22 cellular contexts compared by ENCODE assay signal in the genomic region with DNA sequence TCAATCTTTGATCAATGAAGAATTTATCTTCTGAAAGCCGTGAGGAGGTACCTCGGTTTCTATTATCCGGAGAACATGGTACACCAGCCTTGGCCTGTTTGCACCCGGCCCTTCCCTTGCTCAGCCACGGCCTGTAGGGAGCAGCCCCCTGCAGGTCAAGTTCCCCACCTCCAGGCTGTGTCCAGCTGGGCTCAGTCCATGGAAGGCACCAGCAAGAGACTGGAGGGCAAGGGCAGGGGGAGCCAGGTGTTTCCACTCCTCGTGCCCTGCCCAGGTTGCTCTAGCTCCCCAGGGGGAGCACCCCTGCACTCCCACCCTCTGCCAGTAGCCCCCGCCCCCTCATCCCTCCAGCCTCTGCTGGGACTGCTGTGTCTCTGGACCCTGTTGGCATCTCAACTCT.
"Had no signal": no experiment of that assay in that cellular context is flagged by ENCODE, and none has a peak within 500 bp of the region (broad histone marks: within the 10 kb centered on the region; RNA-seq: fewer than 3 reads in every experiment).

No MANE protein-coding gene starts in this region.

- ATAC-seq: foreskin keratinocyte; left cardiac atrium; left ventricle myocardium superior; right cardiac atrium; stimulated activated effector memory CD8-positive, alpha-beta T cell treated with anti-CD3 and anti-CD28 coated beads, Interleukin-12 subunit alpha, Interleukin-12 subunit beta, amount 100 ng/mL, for 72 hours; stimulated activated naive CD8-positive, alpha-beta T cell treated with anti-CD3 and anti-CD28 coated beads, Interleukin-15, Interleukin-2, amounts not matched to agents 100 U/mL and 50 U/mL, for 24 hours had no signal

- H3K9me3 ChIP-seq: colonic mucosa, neutrophil, ovary, suprapubic skin, thyroid gland, uterus had no signal

- H3K27me3 ChIP-seq: colonic mucosa, foreskin keratinocyte, neutrophil, ovary, suprapubic skin, thyroid gland, uterus had no signal

- H3K4me1 ChIP-seq: colonic mucosa, foreskin keratinocyte, suprapubic skin, thyroid gland, uterus had no signal

- DNase-seq: colonic mucosa; dermis blood vessel endothelial cell; erythroblast; foreskin keratinocyte; immature natural killer cell; left cardiac atrium; left ventricle myocardium superior; mesendoderm; naive B cell; nephron progenitor cell; stimulated activated CD4-positive, alpha-beta T cell treated with anti-CD3 and anti-CD28 coated beads, Interleukin-4, amount 100 ng/mL, for 1 hour; stimulated activated CD8-positive, alpha-beta memory T cell treated with anti-CD3 and anti-CD28 coated beads, Interleukin-4, amount 100 ng/mL, for 48 hours; stimulated activated naive CD8-positive, alpha-beta T cell treated with anti-CD3 and anti-CD28 coated beads, Interleukin-15, Interleukin-2, amounts not matched to agents 100 U/mL and 50 U/mL, for 24 hours; thyroid gland; uterus had no signal

- FAIRE-seq: endothelial cell of umbilical vein, keratinocyte had no signal

- H3K36me3 ChIP-seq: colonic mucosa, neutrophil, ovary, suprapubic skin, thyroid gland, uterus had no signal

- H3K27ac ChIP-seq: colonic mucosa, foreskin keratinocyte, neutrophil, ovary, suprapubic skin, thyroid gland, uterus had no signal

- H3K4me3 ChIP-seq: colonic mucosa, ovary, suprapubic skin, thyroid gland, uterus had no signal
